In the genomic region with DNA sequence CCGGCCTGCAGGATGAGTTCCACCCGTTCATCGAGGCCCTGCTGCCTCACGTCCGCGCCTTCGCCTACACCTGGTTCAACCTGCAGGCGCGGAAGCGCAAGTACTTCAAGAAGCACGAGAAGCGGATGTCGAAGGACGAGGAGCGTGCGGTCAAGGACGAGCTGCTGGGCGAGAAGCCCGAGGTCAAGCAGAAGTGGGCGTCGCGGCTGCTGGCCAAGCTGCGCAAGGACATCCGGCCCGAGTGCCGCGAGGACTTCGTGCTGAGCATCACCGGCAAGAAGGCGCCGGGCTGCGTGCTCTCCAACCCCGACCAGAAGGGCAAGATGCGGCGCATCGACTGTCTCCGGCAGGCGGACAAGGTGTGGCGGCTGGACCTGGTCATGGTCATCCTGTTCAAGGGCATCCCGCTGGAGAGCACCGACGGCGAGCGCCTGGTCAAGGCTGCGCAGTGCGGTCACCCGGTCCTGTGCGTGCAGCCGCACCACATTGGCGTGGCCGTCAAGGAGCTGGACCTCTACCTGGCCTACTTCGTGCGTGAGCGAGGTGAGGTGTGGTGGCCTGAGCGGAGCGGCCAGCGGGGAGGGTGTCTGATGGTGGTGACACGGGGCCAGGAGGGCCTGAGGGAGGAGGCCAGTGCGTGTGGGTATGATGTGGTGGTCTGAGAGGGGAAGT, we compare ENCODE assay signal across 1 cellular context.
TF ChIP-seq lines count a peak whose summit lies in the region.

No MANE protein-coding gene starts in this region.

TF ChIP-seq in GM23338, 12 proteins besides CTCF, POLR2A, EP300 and RAD21 (continued from another document):
- no peak for TF ChIP-seq CREB1 (CRISPR knock-in tag; IDR thresholded peaks at IDR 0.05; ENCODE audit: low read depth)
- no peak for TF ChIP-seq EZH2phosphoT487 (IDR thresholded peaks at IDR 0.05; ENCODE audit: unreplicated experiment)
- TF ChIP-seq STAT1 (IDR thresholded peaks at IDR 0.05; ENCODE audit: unreplicated experiment), result no peak
- TF ChIP-seq EZH2 (IDR thresholded peaks at IDR 0.05; ENCODE audit: low read depth, unreplicated experiment), result no peak
- TF ChIP-seq, protein P1, sequence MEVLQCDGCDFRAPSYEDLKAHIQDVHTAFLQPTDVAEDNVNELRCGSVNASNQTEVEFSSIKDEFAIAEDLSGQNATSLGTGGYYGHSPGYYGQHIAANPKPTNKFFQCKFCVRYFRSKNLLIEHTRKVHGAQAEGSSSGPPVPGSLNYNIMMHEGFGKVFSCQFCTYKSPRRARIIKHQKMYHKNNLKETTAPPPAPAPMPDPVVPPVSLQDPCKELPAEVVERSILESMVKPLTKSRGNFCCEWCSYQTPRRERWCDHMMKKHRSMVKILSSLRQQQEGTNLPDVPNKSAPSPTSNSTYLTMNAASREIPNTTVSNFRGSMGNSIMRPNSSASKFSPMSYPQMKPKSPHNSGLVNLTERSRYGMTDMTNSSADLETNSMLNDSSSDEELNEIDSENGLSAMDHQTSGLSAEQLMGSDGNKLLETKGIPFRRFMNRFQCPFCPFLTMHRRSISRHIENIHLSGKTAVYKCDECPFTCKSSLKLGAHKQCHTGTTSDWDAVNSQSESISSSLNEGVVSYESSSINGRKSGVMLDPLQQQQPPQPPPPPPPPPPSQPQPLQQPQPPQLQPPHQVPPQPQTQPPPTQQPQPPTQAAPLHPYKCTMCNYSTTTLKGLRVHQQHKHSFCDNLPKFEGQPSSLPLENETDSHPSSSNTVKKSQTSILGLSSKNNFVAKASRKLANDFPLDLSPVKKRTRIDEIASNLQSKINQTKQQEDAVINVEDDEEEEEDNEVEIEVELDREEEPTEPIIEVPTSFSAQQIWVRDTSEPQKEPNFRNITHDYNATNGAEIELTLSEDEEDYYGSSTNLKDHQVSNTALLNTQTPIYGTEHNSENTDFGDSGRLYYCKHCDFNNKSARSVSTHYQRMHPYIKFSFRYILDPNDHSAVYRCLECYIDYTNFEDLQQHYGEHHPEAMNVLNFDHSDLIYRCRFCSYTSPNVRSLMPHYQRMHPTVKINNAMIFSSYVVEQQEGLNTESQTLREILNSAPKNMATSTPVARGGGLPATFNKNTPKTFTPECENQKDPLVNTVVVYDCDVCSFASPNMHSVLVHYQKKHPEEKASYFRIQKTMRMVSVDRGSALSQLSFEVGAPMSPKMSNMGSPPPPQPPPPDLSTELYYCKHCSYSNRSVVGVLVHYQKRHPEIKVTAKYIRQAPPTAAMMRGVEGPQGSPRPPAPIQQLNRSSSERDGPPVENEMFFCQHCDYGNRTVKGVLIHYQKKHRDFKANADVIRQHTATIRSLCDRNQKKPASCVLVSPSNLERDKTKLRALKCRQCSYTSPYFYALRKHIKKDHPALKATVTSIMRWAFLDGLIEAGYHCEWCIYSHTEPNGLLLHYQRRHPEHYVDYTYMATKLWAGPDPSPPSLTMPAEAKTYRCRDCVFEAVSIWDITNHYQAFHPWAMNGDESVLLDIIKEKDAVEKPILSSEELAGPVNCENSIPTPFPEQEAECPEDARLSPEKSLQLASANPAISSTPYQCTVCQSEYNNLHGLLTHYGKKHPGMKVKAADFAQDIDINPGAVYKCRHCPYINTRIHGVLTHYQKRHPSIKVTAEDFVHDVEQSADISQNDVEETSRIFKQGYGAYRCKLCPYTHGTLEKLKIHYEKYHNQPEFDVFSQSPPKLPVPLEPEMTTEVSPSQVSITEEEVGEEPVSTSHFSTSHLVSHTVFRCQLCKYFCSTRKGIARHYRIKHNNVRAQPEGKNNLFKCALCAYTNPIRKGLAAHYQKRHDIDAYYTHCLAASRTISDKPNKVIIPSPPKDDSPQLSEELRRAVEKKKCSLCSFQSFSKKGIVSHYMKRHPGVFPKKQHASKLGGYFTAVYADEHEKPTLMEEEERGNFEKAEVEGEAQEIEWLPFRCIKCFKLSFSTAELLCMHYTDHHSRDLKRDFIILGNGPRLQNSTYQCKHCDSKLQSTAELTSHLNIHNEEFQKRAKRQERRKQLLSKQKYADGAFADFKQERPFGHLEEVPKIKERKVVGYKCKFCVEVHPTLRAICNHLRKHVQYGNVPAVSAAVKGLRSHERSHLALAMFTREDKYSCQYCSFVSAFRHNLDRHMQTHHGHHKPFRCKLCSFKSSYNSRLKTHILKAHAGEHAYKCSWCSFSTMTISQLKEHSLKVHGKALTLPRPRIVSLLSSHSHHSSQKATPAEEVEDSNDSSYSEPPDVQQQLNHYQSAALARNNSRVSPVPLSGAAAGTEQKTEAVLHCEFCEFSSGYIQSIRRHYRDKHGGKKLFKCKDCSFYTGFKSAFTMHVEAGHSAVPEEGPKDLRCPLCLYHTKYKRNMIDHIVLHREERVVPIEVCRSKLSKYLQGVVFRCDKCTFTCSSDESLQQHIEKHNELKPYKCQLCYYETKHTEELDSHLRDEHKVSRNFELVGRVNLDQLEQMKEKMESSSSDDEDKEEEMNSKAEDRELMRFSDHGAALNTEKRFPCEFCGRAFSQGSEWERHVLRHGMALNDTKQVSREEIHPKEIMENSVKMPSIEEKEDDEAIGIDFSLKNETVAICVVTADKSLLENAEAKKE (CRISPR knock-in tag; IDR thresholded peaks at IDR 0.05), result no peak
- TF ChIP-seq POLR2AphosphoS5 (IDR thresholded peaks at IDR 0.05; ENCODE audit: low read depth), result no peak
